In genomic region chr2:242030858-242031257, GRCh38 we compare ENCODE assay signal across 14 cellular contexts.
DNase-seq lines count a peak whose midpoint lies in the region; ATAC-seq lines count a peak whose summit lies in the region.
"Had no signal": no experiment of that assay in that cellular context is flagged by ENCODE, and none has a peak within 500 bp of the region (broad histone marks: within the 10 kb centered on the region; RNA-seq: fewer than 3 reads in every experiment).

No MANE protein-coding gene starts in this region.

- H3K9me3 Mint-ChIP-seq in activated naive CD4-positive, alpha-beta T cell treated with anti-CD3 and anti-CD28 coated beads for 36 hours, result peaks cover 6% of the 10 kb centered on the region
- H3K9me3 Mint-ChIP-seq in T-cell, result no peaks in the 10 kb centered on the region
- H3K9me3 Mint-ChIP-seq in stimulated activated naive CD8-positive, alpha-beta T cell treated with anti-CD3 and anti-CD28 coated beads, Interleukin-15, amount 100 ng/mL, for 72 hours, result peaks cover 0 to 6% of the 10 kb centered on the region in 2 donors
- no peaks in the 10 kb centered on the region for H3K9me3 Mint-ChIP-seq in activated T-helper 2 cell treated with anti-CD3 and anti-CD28 coated beads, Interferon-gamma antibody, Interleukin-2, Interleukin-4, amounts not matched to agents 10 μg/mL and 5 μg/mL and 100 μg/mL, durations not matched to agents 14 hours and 24 hours and 36 hours
- H3K9me3 Mint-ChIP-seq: activated B cell treated with CpG ODN at 0.5 μM for 24 hours had no signal

- H3K27ac ChIP-seq in caudate nucleus (ENCODE audit: low read depth, low read length), result no peak overlapping the region
- H3K27ac ChIP-seq: epithelial cell of prostate, gastrocnemius medialis had no signal

- H3K4me1 Mint-ChIP-seq in activated naive CD4-positive, alpha-beta T cell treated with anti-CD3 and anti-CD28 coated beads for 36 hours (ENCODE audit: low read depth), result peaks cover 36% of the 10 kb centered on the region
- peaks cover 57 to 63% (median 62%) of the 10 kb centered on the region in 3 donors for H3K4me1 Mint-ChIP-seq in T-cell
- peaks cover 45% of the 10 kb centered on the region for H3K4me1 Mint-ChIP-seq in stimulated activated naive CD8-positive, alpha-beta T cell treated with anti-CD3 and anti-CD28 coated beads, Interleukin-15, amount 100 ng/mL, for 72 hours
- peaks cover 22% of the 10 kb centered on the region for H3K4me1 Mint-ChIP-seq in activated T-helper 2 cell treated with anti-CD3 and anti-CD28 coated beads, Interferon-gamma antibody, Interleukin-2, Interleukin-4, amounts not matched to agents 10 μg/mL and 5 μg/mL and 100 μg/mL, durations not matched to agents 14 hours and 24 hours and 36 hours (ENCODE audit: low read depth)

- H3K27ac Mint-ChIP-seq in activated naive CD4-positive, alpha-beta T cell treated with anti-CD3 and anti-CD28 coated beads for 36 hours, result no peak overlapping the region
- peak overlapping the region; percentile 91 to 97 for H3K27ac Mint-ChIP-seq in T-cell
- no peak overlapping the region for H3K27ac Mint-ChIP-seq in stimulated activated naive CD8-positive, alpha-beta T cell treated with anti-CD3 and anti-CD28 coated beads, Interleukin-15, amount 100 ng/mL, for 72 hours
- no peak overlapping the region for H3K27ac Mint-ChIP-seq in activated T-helper 2 cell treated with anti-CD3 and anti-CD28 coated beads, Interferon-gamma antibody, Interleukin-2, Interleukin-4, amounts not matched to agents 10 μg/mL and 5 μg/mL and 100 μg/mL, durations not matched to agents 14 hours and 24 hours and 36 hours
- H3K27ac Mint-ChIP-seq: activated B cell treated with CpG ODN at 0.5 μM for 24 hours had no signal

- peak; percentile 3 for DNase-seq in activated naive CD4-positive, alpha-beta T cell treated with anti-CD3 and anti-CD28 coated beads for 36 hours
- no peak for DNase-seq in activated naive CD4-positive, alpha-beta T cell treated with Interleukin-2 at 50 U/mL for 16 hours
- DNase-seq in T-cell, result peak in 2 of 34 experiments; percentile 5 to 13
- DNase-seq in islet precursor cell, result peak; percentile 35
- DNase-seq in stimulated activated naive CD8-positive, alpha-beta T cell treated with anti-CD3 and anti-CD28 coated beads, Interleukin-15, amount 100 ng/mL, for 72 hours, result no peak
- no peak for DNase-seq in activated T-helper 2 cell treated with anti-CD3 and anti-CD28 coated beads, Interferon-gamma antibody, Interleukin-2, Interleukin-4, amounts not matched to agents 10 μg/mL and 5 μg/mL and 100 μg/mL, durations not matched to agents 14 hours and 24 hours and 36 hours (ENCODE audit: low spot score)
- DNase-seq in caudate nucleus (lab: John Stamatoyannopoulos, UW), result no peak
- DNase-seq in NCI-H2107 (lab: John Stamatoyannopoulos, UW), result no peak
- DNase-seq: activated B cell treated with CpG ODN at 0.5 μM for 24 hours, cortex of kidney, gastrocnemius medialis, GDM1, NCI-H1694 had no signal

- POLR2A ChIA-PET in T-cell (lab: Charles Lee), result no interaction called here

- H3K4me3 Mint-ChIP-seq in activated naive CD4-positive, alpha-beta T cell treated with anti-CD3 and anti-CD28 coated beads for 36 hours, result peak overlapping the region; percentile 69
- peak overlapping the region; percentile 86 to 94 (median 93) for H3K4me3 Mint-ChIP-seq in T-cell
- H3K4me3 Mint-ChIP-seq in stimulated activated naive CD8-positive, alpha-beta T cell treated with anti-CD3 and anti-CD28 coated beads, Interleukin-15, amount 100 ng/mL, for 72 hours, result peak overlapping the region; percentile 71 to 87
- H3K4me3 Mint-ChIP-seq in activated T-helper 2 cell treated with anti-CD3 and anti-CD28 coated beads, Interferon-gamma antibody, Interleukin-2, Interleukin-4, amounts not matched to agents 10 μg/mL and 5 μg/mL and 100 μg/mL, durations not matched to agents 14 hours and 24 hours and 36 hours (ENCODE audit: low read depth), result no peak overlapping the region

- intact Hi-C loops in activated naive CD4-positive, alpha-beta T cell treated with anti-CD3 and anti-CD28 coated beads for 36 hours (cut with micrococcal nuclease), result loop anchor here (1.0 to 5.0 kb wide), 2 partner anchors 56 to 65 kb away; no protein-coding TSS in a partner anchor
- intact Hi-C loops in activated T-helper 2 cell treated with anti-CD3 and anti-CD28 coated beads, Interferon-gamma antibody, Interleukin-2, Interleukin-4, amounts not matched to agents 10 μg/mL and 5 μg/mL and 100 μg/mL, durations not matched to agents 14 hours and 24 hours and 36 hours (cut with micrococcal nuclease), result no loop called here

- H3K27me3 Mint-ChIP-seq in activated naive CD4-positive, alpha-beta T cell treated with anti-CD3 and anti-CD28 coated beads for 36 hours (ENCODE audit: low read depth), result no peaks in the 10 kb centered on the region
- peaks cover 0 to 23% of the 10 kb centered on the region in 2 donors for H3K27me3 Mint-ChIP-seq in T-cell
- H3K27me3 Mint-ChIP-seq in stimulated activated naive CD8-positive, alpha-beta T cell treated with anti-CD3 and anti-CD28 coated beads, Interleukin-15, amount 100 ng/mL, for 72 hours, result no peaks in the 10 kb centered on the region
- peaks cover 65% of the 10 kb centered on the region for H3K27me3 Mint-ChIP-seq in activated T-helper 2 cell treated with anti-CD3 and anti-CD28 coated beads, Interferon-gamma antibody, Interleukin-2, Interleukin-4, amounts not matched to agents 10 μg/mL and 5 μg/mL and 100 μg/mL, durations not matched to agents 14 hours and 24 hours and 36 hours (ENCODE audit: low read depth)

- H3K36me3 Mint-ChIP-seq in activated naive CD4-positive, alpha-beta T cell treated with anti-CD3 and anti-CD28 coated beads for 36 hours (ENCODE audit: low read depth), result peaks cover 26% of the 10 kb centered on the region
- H3K36me3 Mint-ChIP-seq in T-cell, result peaks cover 49% of the 10 kb centered on the region
- no peaks in the 10 kb centered on the region for H3K36me3 Mint-ChIP-seq in activated T-helper 2 cell treated with anti-CD3 and anti-CD28 coated beads, Interferon-gamma antibody, Interleukin-2, Interleukin-4, amounts not matched to agents 10 μg/mL and 5 μg/mL and 100 μg/mL, durations not matched to agents 14 hours and 24 hours and 36 hours (ENCODE audit: low read depth)

- CTCF ChIA-PET in activated naive CD4-positive, alpha-beta T cell treated with anti-CD3 and anti-CD28 coated beads for 36 hours (lab: Charles Lee), result interaction anchor here (0.9 kb wide), 1 partner anchor 8 kb away, joined by 3 read pairs; no protein-coding TSS in a partner anchor
- CTCF ChIA-PET in T-cell (lab: Charles Lee), result no interaction called here

- ATAC-seq in T-cell (replicated peaks in 1 of 4), result no peak
- no peak for ATAC-seq in stimulated activated naive CD8-positive, alpha-beta T cell treated with anti-CD3 and anti-CD28 coated beads, Interleukin-15, amount 100 ng/mL, for 72 hours
- ATAC-seq: gastrocnemius medialis had no signal

Comparison
In these comparisons a context has a peak if more than half of its experiments do, and no peak if none do; other contexts are left out.
1. DNase-seq: peak in activated naive CD4-positive, alpha-beta T cell treated with anti-CD3 and anti-CD28 coated beads for 36 hours (single experiment) and islet precursor cell (single experiment); none in activated naive CD4-positive, alpha-beta T cell treated with Interleukin-2 at 50 U/mL for 16 hours (single experiment), stimulated activated naive CD8-positive, alpha-beta T cell treated with anti-CD3 and anti-CD28 coated beads, Interleukin-15, amount 100 ng/mL, for 72 hours (0 of 2), activated T-helper 2 cell treated with anti-CD3 and anti-CD28 coated beads, Interferon-gamma antibody, Interleukin-2, Interleukin-4, amounts not matched to agents 10 μg/mL and 5 μg/mL and 100 μg/mL, durations not matched to agents 14 hours and 24 hours and 36 hours (single experiment), caudate nucleus (0 of 61) and NCI-H2107 (single experiment).
2. H3K27ac Mint-ChIP-seq: peak in T-cell (2 of 2); none in activated naive CD4-positive, alpha-beta T cell treated with anti-CD3 and anti-CD28 coated beads for 36 hours (single experiment), stimulated activated naive CD8-positive, alpha-beta T cell treated with anti-CD3 and anti-CD28 coated beads, Interleukin-15, amount 100 ng/mL, for 72 hours (0 of 2) and activated T-helper 2 cell treated with anti-CD3 and anti-CD28 coated beads, Interferon-gamma antibody, Interleukin-2, Interleukin-4, amounts not matched to agents 10 μg/mL and 5 μg/mL and 100 μg/mL, durations not matched to agents 14 hours and 24 hours and 36 hours (single experiment).